ENCODE assay signal across 11 cellular contexts in genomic region chr17:59441459-59442096, GRCh38.
A peak's percentile ranks its signal among the peaks of the same experiment; 100 is the strongest.
DNase-seq lines count a peak whose midpoint lies in the region; ATAC-seq, FAIRE-seq and TF ChIP-seq lines count a peak whose summit lies in the region.
"Had no signal": no experiment of that assay in that cellular context is flagged by ENCODE, and none has a peak within 500 bp of the region (broad histone marks: within the 10 kb centered on the region; RNA-seq: fewer than 3 reads in every experiment).

No MANE protein-coding gene starts in this region.

- H3K27ac ChIP-seq in HepG2 (ENCODE audit: extremely low read length, insufficient read depth, low read length) = no peak overlapping the region
- peak overlapping the region; percentile 91 for H3K27ac ChIP-seq in thoracic aorta
- no peak overlapping the region for H3K27ac ChIP-seq in neural progenitor cell
- H3K27ac ChIP-seq: hepatocyte, neutrophil had no signal

- no peak for FAIRE-seq in HepG2 (lab: Jason Lieb, UNC)

- no peak for DNase-seq in activated naive CD4-positive, alpha-beta T cell (lab: John Stamatoyannopoulos, UW)
- no peak for DNase-seq in activated naive CD8-positive, alpha-beta T cell treated with anti-CD3 and anti-CD28 coated beads for 36 hours
- no peak for DNase-seq in HepG2 (ENCODE audit: low spot score)
- DNase-seq in thoracic aorta (ENCODE audit: low spot score) = no peak
- DNase-seq in neural progenitor cell (ENCODE audit: low spot score) = no peak
- no peak for DNase-seq in SKM-1 treated with dmso at 0.1 percent for 144 hours (lab: John Stamatoyannopoulos, UW; ENCODE audit: unreplicated experiment)

- no peak for TF ChIP-seq EP300 in HepG2 (IDR thresholded peaks at IDR 0.05; ENCODE audit: low read depth in 2 of 2, low read length in 2 of 2)
- TF ChIP-seq EP300 in HepG2 (CRISPR knock-in tag; IDR thresholded peaks at IDR 0.05; ENCODE audit: borderline replicate concordance) = no peak

- H3K36me3 ChIP-seq in HepG2 (replicated peaks in 1 of 2; ENCODE audit: control insufficient read depth in 1 of 2, insufficient read depth in 2 of 2, low read length in 2 of 2) = no peaks in the 10 kb centered on the region
- H3K36me3 ChIP-seq in thoracic aorta = no peaks in the 10 kb centered on the region
- H3K36me3 ChIP-seq in neural progenitor cell = no peaks in the 10 kb centered on the region
- H3K36me3 ChIP-seq: neutrophil had no signal

- no peaks in the 10 kb centered on the region for H3K27me3 Mint-ChIP-seq in activated naive CD4-positive, alpha-beta T cell treated with anti-CD3 and anti-CD28 coated beads, Interleukin-2, amount 50 U/mL, for 24 hours
- H3K27me3 Mint-ChIP-seq in activated naive CD8-positive, alpha-beta T cell treated with anti-CD3 and anti-CD28 coated beads for 36 hours = peaks cover 3% of the 10 kb centered on the region
- no peaks in the 10 kb centered on the region for H3K27me3 Mint-ChIP-seq in neural progenitor cell (ENCODE audit: insufficient read depth, low read depth)

- POLR2A ChIA-PET in HepG2 (lab: Yijun Ruan, JAX) = interaction anchor here (1.4 to 2.3 kb wide), 2 partner anchors 112 to 131 kb away, joined by 4 to 5 read pairs; no protein-coding TSS in a partner anchor

- H3K4me1 ChIP-seq in HepG2 (ENCODE audit: insufficient read depth, low read length) (peaks cover 38% of the 10 kb centered on the region), thoracic aorta (ENCODE audit: control insufficient read depth in 1 of 2, low read depth in 2 of 2) (peaks cover 20 to 41% of the 10 kb centered on the region in 2 donors), neural progenitor cell (peaks cover 20% of the 10 kb centered on the region)

- no peaks in the 10 kb centered on the region for H3F3A ChIP-seq in neural progenitor cell (ENCODE audit: low read depth)

- peak; percentile 30 for ATAC-seq in HepG2
- no peak for ATAC-seq in thoracic aorta (ENCODE audit: insufficient number of reproducible peaks, low FRiP score, low read depth)
- ATAC-seq in GM21786 (IDR thresholded peaks at IDR 0.05; ENCODE audit: unreplicated experiment) = no peak

- no peak overlapping the region; the same call in 1 of the 2 replicates for H3K9ac ChIP-seq in HepG2 (ENCODE audit: insufficient read depth, low read depth, low read length)
- no peak overlapping the region for H3K9ac ChIP-seq in neural progenitor cell

- intact Hi-C loops in HepG2 (cut with micrococcal nuclease; ENCODE audit: unreplicated experiment) = loop anchor here (1.0 kb wide), 3 partner anchors 112 to 130 kb away; no protein-coding TSS in a partner anchor

- H3K27me3 ChIP-seq in HepG2 (ENCODE audit: control insufficient read depth in 1 of 2, insufficient read depth in 2 of 2, low read length in 2 of 2) (no peaks in the 10 kb centered on the region; a peak in 1 of 5 replicates), thoracic aorta (replicated peaks; ENCODE audit: insufficient read depth) (no peaks in the 10 kb centered on the region), neural progenitor cell (no peaks in the 10 kb centered on the region)
- H3K27me3 ChIP-seq: hepatocyte, neutrophil had no signal

- H3K4me2 ChIP-seq in HepG2 (ENCODE audit: low read depth, low read length) (peak overlapping the region; percentile 48), neural progenitor cell (no peak overlapping the region)
- H3K4me2 ChIP-seq: hepatocyte had no signal

- TF ChIP-seq CTCF in HepG2 (CRISPR knock-in tag; IDR thresholded peaks at IDR 0.05) = no peak
- TF ChIP-seq CTCF in thoracic aorta (IDR thresholded peaks at IDR 0.05) = no peak
- TF ChIP-seq CTCF in neural progenitor cell (IDR thresholded peaks at IDR 0.05) = no peak

- CTCF ChIA-PET in HepG2 (lab: Yijun Ruan, JAX; ENCODE audit: low intra/inter-chr PET ratio, low total read pairs) = interaction anchor here (0.7 to 5.9 kb wide), 5 partner anchors 75 to 130 kb away, joined by 3 to 94 read pairs (median 25); partner anchors contain the start of gene YPEL2

- H3K36me3 Mint-ChIP-seq in activated naive CD4-positive, alpha-beta T cell treated with anti-CD3 and anti-CD28 coated beads, Interleukin-2, amount 50 U/mL, for 24 hours = no peaks in the 10 kb centered on the region
- no peaks in the 10 kb centered on the region for H3K36me3 Mint-ChIP-seq in activated naive CD8-positive, alpha-beta T cell treated with anti-CD3 and anti-CD28 coated beads for 36 hours
- H3K36me3 Mint-ChIP-seq in neural progenitor cell = no peaks in the 10 kb centered on the region
- H3K36me3 Mint-ChIP-seq: T-cell had no signal

- H3K9me3 Mint-ChIP-seq in activated naive CD4-positive, alpha-beta T cell treated with anti-CD3 and anti-CD28 coated beads, Interleukin-2, amount 50 U/mL, for 24 hours = no peaks in the 10 kb centered on the region
- H3K9me3 Mint-ChIP-seq in activated naive CD8-positive, alpha-beta T cell treated with anti-CD3 and anti-CD28 coated beads for 36 hours = no peaks in the 10 kb centered on the region
- no peaks in the 10 kb centered on the region for H3K9me3 Mint-ChIP-seq in neural progenitor cell
- H3K9me3 Mint-ChIP-seq: T-cell had no signal

- WGBS in HepG2 (ENCODE audit: low lambda C conversion rate) = 35% methylated on average over 7 of the region's 7 CpGs

- H2AFZ ChIP-seq in HepG2 (ENCODE audit: low read length) (peak overlapping the region; percentile 20), neural progenitor cell (replicated peaks) (no peak overlapping the region)
- H2AFZ ChIP-seq: hepatocyte had no signal

- no peak for TF ChIP-seq POLR2A in HepG2 (IDR thresholded peaks at IDR 0.05; ENCODE audit: insufficient read depth in 1 of 2, low read depth in 2 of 2, low read length in 2 of 2)

- no peak overlapping the region for H3K4me3 ChIP-seq in HepG2 (replicated peaks in 1 of 3; ENCODE audit: insufficient read depth in 1 of 3, low read depth in 2 of 3, low read length in 3 of 3)
- no peak overlapping the region for H3K4me3 ChIP-seq in thoracic aorta
- H3K4me3 ChIP-seq in neural progenitor cell = no peak overlapping the region
- H3K4me3 ChIP-seq: hepatocyte had no signal

- H4K20me1 ChIP-seq in HepG2 (ENCODE audit: insufficient read depth, low read length) = no peaks in the 10 kb centered on the region
- no peaks in the 10 kb centered on the region for H4K20me1 ChIP-seq in neural progenitor cell (ENCODE audit: low read depth)

- H3K9me3 ChIP-seq in HepG2 (ENCODE audit: low read length) (no peaks in the 10 kb centered on the region), thoracic aorta (no peaks in the 10 kb centered on the region), neural progenitor cell (ENCODE audit: low read depth) (no peaks in the 10 kb centered on the region)
- H3K9me3 ChIP-seq: neutrophil had no signal

- peak overlapping the region; percentile 36 for H3K27ac Mint-ChIP-seq in activated naive CD4-positive, alpha-beta T cell treated with anti-CD3 and anti-CD28 coated beads, Interleukin-2, amount 50 U/mL, for 24 hours
- peak overlapping the region; percentile 89 for H3K27ac Mint-ChIP-seq in activated naive CD8-positive, alpha-beta T cell treated with anti-CD3 and anti-CD28 coated beads for 36 hours
- H3K27ac Mint-ChIP-seq in neural progenitor cell = no peak overlapping the region

- peaks cover 30% of the 10 kb centered on the region for H3K4me1 Mint-ChIP-seq in activated naive CD4-positive, alpha-beta T cell treated with anti-CD3 and anti-CD28 coated beads, Interleukin-2, amount 50 U/mL, for 24 hours
- peaks cover 34% of the 10 kb centered on the region for H3K4me1 Mint-ChIP-seq in activated naive CD8-positive, alpha-beta T cell treated with anti-CD3 and anti-CD28 coated beads for 36 hours
- H3K4me1 Mint-ChIP-seq in neural progenitor cell = peaks cover 15% of the 10 kb centered on the region

- TF ChIP-seq RAD21 in HepG2 (CRISPR knock-in tag; IDR thresholded peaks at IDR 0.05) = no peak

- H3K79me2 ChIP-seq in HepG2 (ENCODE audit: insufficient read depth, low read length) = no peaks in the 10 kb centered on the region
- H3K79me2 ChIP-seq in neural progenitor cell (ENCODE audit: low read depth) = no peaks in the 10 kb centered on the region
- H3K79me2 ChIP-seq: hepatocyte had no signal

- in situ Hi-C loops in HepG2 (cut with HindIII; ENCODE audit: extremely low pct_ligation_motif_present, low pct_unique_long_range_greater_than_20kb) = no loop called here

- no peak overlapping the region for H3K4me3 Mint-ChIP-seq in activated naive CD4-positive, alpha-beta T cell treated with anti-CD3 and anti-CD28 coated beads, Interleukin-2, amount 50 U/mL, for 24 hours
- peak overlapping the region; percentile 69 for H3K4me3 Mint-ChIP-seq in activated naive CD8-positive, alpha-beta T cell treated with anti-CD3 and anti-CD28 coated beads for 36 hours
- no peak overlapping the region for H3K4me3 Mint-ChIP-seq in neural progenitor cell

- BruUV-seq in HepG2 (replicated peaks; lab: Mats Ljungman, UMichigan) = no TSS peak

TF ChIP-seq in HepG2, 621 proteins besides CTCF, POLR2A, EP300 and RAD21 (continues in another document):
- no peak for TF ChIP-seq ETV6 (CRISPR knock-in tag; conservative IDR thresholded peaks at IDR 0.05)
- no peak for TF ChIP-seq NFIC (IDR thresholded peaks at IDR 0.05; ENCODE audit: low read length)
- no peak for TF ChIP-seq ZNF260 (CRISPR knock-in tag; IDR thresholded peaks at IDR 0.05; ENCODE audit: borderline replicate concordance, low read depth)
- TF ChIP-seq, protein P1, sequence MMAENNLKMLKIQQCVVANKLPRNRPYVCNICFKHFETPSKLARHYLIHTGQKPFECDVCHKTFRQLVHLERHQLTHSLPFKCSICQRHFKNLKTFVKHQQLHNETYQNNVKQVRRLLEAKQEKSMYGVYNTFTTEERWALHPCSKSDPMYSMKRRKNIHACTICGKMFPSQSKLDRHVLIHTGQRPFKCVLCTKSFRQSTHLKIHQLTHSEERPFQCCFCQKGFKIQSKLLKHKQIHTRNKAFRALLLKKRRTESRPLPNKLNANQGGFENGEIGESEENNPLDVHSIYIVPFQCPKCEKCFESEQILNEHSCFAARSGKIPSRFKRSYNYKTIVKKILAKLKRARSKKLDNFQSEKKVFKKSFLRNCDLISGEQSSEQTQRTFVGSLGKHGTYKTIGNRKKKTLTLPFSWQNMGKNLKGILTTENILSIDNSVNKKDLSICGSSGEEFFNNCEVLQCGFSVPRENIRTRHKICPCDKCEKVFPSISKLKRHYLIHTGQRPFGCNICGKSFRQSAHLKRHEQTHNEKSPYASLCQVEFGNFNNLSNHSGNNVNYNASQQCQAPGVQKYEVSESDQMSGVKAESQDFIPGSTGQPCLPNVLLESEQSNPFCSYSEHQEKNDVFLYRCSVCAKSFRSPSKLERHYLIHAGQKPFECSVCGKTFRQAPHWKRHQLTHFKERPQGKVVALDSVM (CRISPR knock-in tag; IDR thresholded peaks at IDR 0.05) = peak; percentile 72; the same call in 1 of the 2 replicates
- TF ChIP-seq ZNF367 (CRISPR knock-in tag; IDR thresholded peaks at IDR 0.05; ENCODE audit: borderline replicate concordance) = no peak
- TF ChIP-seq HCFC1 (IDR thresholded peaks at IDR 0.05; ENCODE audit: low read depth, low read length) = no peak
- TF ChIP-seq ZFAT (CRISPR knock-in tag; conservative IDR thresholded peaks at IDR 0.05) = no peak
- TF ChIP-seq ZNF747 (CRISPR knock-in tag; IDR thresholded peaks at IDR 0.05; ENCODE audit: borderline replicate concordance) = no peak
- TF ChIP-seq RFX1 (IDR thresholded peaks at IDR 0.05) = no peak
- TF ChIP-seq ZNF180 (CRISPR knock-in tag; IDR thresholded peaks at IDR 0.05; ENCODE audit: borderline replicate concordance, low read depth) = peak; percentile 99; the same call in 1 of the 2 replicates
- no peak for TF ChIP-seq PITX1 (CRISPR knock-in tag; IDR thresholded peaks at IDR 0.05)
- TF ChIP-seq JUND (CRISPR knock-in tag; IDR thresholded peaks at IDR 0.05) = no peak

Comparison
In these comparisons a context has a peak if more than half of its experiments do, and no peak if none do; other contexts are left out.
1. H3K27ac ChIP-seq: peak in thoracic aorta (2 of 2); none in HepG2 (single experiment) and neural progenitor cell (single experiment).